In the genomic region with DNA sequence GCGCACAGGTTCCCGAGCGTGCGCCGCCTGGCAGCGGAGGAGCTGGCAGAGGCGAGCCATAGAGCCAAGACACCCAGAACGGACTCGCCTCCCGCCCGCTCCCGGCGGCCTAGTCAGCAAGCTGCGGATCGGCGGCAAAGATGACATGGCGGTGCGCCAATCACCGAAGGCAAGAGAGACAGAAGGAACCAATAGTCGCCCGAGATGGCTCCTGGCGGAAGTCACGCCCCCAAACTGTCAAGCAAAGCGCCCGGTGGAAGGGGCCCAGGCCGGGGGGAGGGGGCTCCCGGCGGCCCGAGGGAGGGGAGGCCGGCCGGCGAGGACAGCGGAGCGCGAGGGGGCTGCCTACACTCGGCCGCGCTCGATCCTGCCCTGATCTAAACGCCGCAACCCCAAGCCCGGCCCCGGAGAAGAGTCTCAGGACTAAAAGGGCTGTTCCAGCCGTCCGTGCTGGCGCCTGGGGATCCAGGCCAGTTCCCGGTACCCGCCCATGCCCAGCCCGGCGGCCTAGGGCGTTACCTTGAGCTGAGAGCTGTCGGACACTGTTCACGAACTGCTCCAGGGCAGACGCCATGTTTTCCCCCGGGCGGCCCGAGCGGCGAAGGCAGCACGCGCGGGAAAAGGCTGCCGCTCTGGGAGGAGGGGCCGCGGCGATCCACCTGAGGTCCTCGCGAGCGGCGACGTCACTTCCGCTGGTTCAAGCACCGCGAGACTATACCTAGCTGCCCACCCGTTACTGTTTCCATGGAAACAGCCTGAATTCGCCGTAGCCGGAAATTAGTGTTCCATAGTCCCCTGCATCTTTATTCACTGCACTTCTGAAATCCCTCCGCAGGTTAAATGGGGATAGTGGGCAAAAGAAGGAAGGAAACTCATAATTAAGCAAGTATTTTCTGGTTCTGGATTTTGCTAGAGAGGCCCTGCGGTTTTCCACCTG, we compare ENCODE assay signal across 1 cellular context.
TF ChIP-seq lines count a peak whose summit lies in the region.

Gene COPS3 (minus strand): TSS at position 634 of the 937 bp plus-strand sequence. CDS start 60 bp downstream, at position 574.

TF ChIP-seq in K562, 482 proteins besides CTCF, POLR2A, EP300 and RAD21 (continued from another document and continues in another):
- TF ChIP-seq, protein P1, sequence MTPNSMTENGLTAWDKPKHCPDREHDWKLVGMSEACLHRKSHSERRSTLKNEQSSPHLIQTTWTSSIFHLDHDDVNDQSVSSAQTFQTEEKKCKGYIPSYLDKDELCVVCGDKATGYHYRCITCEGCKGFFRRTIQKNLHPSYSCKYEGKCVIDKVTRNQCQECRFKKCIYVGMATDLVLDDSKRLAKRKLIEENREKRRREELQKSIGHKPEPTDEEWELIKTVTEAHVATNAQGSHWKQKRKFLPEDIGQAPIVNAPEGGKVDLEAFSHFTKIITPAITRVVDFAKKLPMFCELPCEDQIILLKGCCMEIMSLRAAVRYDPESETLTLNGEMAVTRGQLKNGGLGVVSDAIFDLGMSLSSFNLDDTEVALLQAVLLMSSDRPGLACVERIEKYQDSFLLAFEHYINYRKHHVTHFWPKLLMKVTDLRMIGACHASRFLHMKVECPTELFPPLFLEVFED (CRISPR knock-in tag; conservative IDR thresholded peaks at IDR 0.05): no peak
- TF ChIP-seq SNIP1 (IDR thresholded peaks at IDR 0.05; ENCODE audit: low read depth) (no peak), LEF1 (IDR thresholded peaks at IDR 0.05) (no peak), ZNF12 (CRISPR knock-in tag; IDR thresholded peaks at IDR 0.05) (no peak), PKNOX1 (IDR thresholded peaks at IDR 0.05) (peak; percentile 98), KDM5B (IDR thresholded peaks at IDR 0.05; ENCODE audit: insufficient replicate concordance, low read depth, low read length) (peak; percentile 76), NCOR1 (IDR thresholded peaks at IDR 0.05) (no peak), GATA2 (CRISPR knock-in tag; IDR thresholded peaks at IDR 0.05) (no peak), ZBTB17 (CRISPR knock-in tag; IDR thresholded peaks at IDR 0.05) (no peak), FOSL1 (tag; conservative IDR thresholded peaks at IDR 0.05) (0 out of 2 replicates have a peak, but pooled peaks have one; percentile 26), CSDE1 (IDR thresholded peaks at IDR 0.05) (peak in 1 of 2 experiments; percentile 96; a peak in 2 of 4 replicates), ZC3H11A (IDR thresholded peaks at IDR 0.05; ENCODE audit: low read depth, low read length) (no peak), ZNF57 (CRISPR knock-in tag; IDR thresholded peaks at IDR 0.05) (no peak), ZNF165 (CRISPR knock-in tag; IDR thresholded peaks at IDR 0.05; ENCODE audit: borderline replicate concordance) (no peak), SFPQ (IDR thresholded peaks at IDR 0.05; ENCODE audit: low read depth, low read length) (no peak), ELF1 (tag; IDR thresholded peaks at IDR 0.05) (0 out of 2 replicates have a peak, but pooled peaks have one; percentile 55), MIER1 (IDR thresholded peaks at IDR 0.05; ENCODE audit: low read depth) (no peak), ZNF232 (CRISPR knock-in tag; IDR thresholded peaks at IDR 0.05) (no peak), CTCFL (IDR thresholded peaks at IDR 0.05; ENCODE audit: borderline replicate concordance, insufficient read depth, low read depth, low read length, poor library complexity, severe bottlenecking) (no peak), ZNF143 (CRISPR knock-in tag; IDR thresholded peaks at IDR 0.05) (no peak), ARNT (IDR thresholded peaks at IDR 0.05) (no peak), E4F1 (CRISPR knock-in tag; IDR thresholded peaks at IDR 0.05; ENCODE audit: borderline replicate concordance) (no peak), HMG20A (CRISPR knock-in tag; conservative IDR thresholded peaks at IDR 0.05) (no peak), LCOR (CRISPR knock-in tag; IDR thresholded peaks at IDR 0.05) (0 out of 2 replicates have a peak, but pooled peaks have one; percentile 52), BMI1 (IDR thresholded peaks at IDR 0.05; ENCODE audit: low read length) (peak; percentile 77; the same call in 1 of the 2 replicates), ZNF699 (CRISPR knock-in tag; IDR thresholded peaks at IDR 0.05; ENCODE audit: insufficient replicate concordance) (no peak), MTF1 (CRISPR knock-in tag; IDR thresholded peaks at IDR 0.05; ENCODE audit: borderline replicate concordance) (no peak)
- TF ChIP-seq, protein P2, sequence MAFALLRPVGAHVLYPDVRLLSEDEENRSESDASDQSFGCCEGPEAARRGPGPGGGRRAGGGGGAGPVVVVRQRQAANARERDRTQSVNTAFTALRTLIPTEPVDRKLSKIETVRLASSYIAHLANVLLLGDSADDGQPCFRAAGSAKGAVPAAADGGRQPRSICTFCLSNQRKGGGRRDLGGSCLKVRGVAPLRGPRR (CRISPR knock-in tag; IDR thresholded peaks at IDR 0.05): no peak
- TF ChIP-seq, protein P3, sequence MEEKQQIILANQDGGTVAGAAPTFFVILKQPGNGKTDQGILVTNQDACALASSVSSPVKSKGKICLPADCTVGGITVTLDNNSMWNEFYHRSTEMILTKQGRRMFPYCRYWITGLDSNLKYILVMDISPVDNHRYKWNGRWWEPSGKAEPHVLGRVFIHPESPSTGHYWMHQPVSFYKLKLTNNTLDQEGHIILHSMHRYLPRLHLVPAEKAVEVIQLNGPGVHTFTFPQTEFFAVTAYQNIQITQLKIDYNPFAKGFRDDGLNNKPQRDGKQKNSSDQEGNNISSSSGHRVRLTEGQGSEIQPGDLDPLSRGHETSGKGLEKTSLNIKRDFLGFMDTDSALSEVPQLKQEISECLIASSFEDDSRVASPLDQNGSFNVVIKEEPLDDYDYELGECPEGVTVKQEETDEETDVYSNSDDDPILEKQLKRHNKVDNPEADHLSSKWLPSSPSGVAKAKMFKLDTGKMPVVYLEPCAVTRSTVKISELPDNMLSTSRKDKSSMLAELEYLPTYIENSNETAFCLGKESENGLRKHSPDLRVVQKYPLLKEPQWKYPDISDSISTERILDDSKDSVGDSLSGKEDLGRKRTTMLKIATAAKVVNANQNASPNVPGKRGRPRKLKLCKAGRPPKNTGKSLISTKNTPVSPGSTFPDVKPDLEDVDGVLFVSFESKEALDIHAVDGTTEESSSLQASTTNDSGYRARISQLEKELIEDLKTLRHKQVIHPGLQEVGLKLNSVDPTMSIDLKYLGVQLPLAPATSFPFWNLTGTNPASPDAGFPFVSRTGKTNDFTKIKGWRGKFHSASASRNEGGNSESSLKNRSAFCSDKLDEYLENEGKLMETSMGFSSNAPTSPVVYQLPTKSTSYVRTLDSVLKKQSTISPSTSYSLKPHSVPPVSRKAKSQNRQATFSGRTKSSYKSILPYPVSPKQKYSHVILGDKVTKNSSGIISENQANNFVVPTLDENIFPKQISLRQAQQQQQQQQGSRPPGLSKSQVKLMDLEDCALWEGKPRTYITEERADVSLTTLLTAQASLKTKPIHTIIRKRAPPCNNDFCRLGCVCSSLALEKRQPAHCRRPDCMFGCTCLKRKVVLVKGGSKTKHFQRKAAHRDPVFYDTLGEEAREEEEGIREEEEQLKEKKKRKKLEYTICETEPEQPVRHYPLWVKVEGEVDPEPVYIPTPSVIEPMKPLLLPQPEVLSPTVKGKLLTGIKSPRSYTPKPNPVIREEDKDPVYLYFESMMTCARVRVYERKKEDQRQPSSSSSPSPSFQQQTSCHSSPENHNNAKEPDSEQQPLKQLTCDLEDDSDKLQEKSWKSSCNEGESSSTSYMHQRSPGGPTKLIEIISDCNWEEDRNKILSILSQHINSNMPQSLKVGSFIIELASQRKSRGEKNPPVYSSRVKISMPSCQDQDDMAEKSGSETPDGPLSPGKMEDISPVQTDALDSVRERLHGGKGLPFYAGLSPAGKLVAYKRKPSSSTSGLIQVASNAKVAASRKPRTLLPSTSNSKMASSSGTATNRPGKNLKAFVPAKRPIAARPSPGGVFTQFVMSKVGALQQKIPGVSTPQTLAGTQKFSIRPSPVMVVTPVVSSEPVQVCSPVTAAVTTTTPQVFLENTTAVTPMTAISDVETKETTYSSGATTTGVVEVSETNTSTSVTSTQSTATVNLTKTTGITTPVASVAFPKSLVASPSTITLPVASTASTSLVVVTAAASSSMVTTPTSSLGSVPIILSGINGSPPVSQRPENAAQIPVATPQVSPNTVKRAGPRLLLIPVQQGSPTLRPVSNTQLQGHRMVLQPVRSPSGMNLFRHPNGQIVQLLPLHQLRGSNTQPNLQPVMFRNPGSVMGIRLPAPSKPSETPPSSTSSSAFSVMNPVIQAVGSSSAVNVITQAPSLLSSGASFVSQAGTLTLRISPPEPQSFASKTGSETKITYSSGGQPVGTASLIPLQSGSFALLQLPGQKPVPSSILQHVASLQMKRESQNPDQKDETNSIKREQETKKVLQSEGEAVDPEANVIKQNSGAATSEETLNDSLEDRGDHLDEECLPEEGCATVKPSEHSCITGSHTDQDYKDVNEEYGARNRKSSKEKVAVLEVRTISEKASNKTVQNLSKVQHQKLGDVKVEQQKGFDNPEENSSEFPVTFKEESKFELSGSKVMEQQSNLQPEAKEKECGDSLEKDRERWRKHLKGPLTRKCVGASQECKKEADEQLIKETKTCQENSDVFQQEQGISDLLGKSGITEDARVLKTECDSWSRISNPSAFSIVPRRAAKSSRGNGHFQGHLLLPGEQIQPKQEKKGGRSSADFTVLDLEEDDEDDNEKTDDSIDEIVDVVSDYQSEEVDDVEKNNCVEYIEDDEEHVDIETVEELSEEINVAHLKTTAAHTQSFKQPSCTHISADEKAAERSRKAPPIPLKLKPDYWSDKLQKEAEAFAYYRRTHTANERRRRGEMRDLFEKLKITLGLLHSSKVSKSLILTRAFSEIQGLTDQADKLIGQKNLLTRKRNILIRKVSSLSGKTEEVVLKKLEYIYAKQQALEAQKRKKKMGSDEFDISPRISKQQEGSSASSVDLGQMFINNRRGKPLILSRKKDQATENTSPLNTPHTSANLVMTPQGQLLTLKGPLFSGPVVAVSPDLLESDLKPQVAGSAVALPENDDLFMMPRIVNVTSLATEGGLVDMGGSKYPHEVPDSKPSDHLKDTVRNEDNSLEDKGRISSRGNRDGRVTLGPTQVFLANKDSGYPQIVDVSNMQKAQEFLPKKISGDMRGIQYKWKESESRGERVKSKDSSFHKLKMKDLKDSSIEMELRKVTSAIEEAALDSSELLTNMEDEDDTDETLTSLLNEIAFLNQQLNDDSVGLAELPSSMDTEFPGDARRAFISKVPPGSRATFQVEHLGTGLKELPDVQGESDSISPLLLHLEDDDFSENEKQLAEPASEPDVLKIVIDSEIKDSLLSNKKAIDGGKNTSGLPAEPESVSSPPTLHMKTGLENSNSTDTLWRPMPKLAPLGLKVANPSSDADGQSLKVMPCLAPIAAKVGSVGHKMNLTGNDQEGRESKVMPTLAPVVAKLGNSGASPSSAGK (IDR thresholded peaks at IDR 0.05): peak; percentile 73
